In the genomic region with DNA sequence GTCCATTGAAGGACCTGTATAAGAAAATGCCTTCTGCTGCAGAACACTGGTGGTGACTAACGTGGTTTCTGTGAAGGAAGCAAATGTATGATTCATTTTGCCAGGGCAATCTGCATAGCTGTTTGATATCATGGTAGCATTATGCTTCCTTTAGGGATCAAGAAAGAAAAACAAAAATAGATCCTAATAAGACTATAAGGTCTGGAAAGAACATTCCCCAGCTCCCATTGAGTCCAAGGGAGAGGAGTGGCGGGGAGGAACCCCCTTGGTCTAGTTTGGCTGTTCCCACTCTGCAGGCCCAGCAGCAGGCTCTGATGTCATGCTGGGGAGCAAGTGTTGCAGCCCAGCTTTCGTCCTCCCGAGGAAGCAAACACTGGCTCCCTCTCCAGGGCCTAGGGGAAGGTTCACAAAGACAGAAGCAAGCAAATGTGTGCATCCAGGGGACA, we compare ENCODE assay signal across 9 cellular contexts.
A peak's percentile ranks its signal among the peaks of the same experiment; 100 is the strongest.
DNase-seq lines count a peak whose midpoint lies in the region; ATAC-seq and TF ChIP-seq lines count a peak whose summit lies in the region.
"Had no signal": no experiment of that assay in that cellular context is flagged by ENCODE, and none has a peak within 500 bp of the region (broad histone marks: within the 10 kb centered on the region; RNA-seq: fewer than 3 reads in every experiment).

No MANE protein-coding gene starts in this region.

- no peaks in the 10 kb centered on the region for H3K9me3 Mint-ChIP-seq in activated CD8-positive, alpha-beta T cell treated with anti-CD3 and anti-CD28 coated beads for 36 hours
- H3K9me3 Mint-ChIP-seq in activated CD4-positive, alpha-beta memory T cell treated with anti-CD3 and anti-CD28 coated beads for 36 hours: no peaks in the 10 kb centered on the region

- ATAC-seq in HG02981 (IDR thresholded peaks at IDR 0.05; ENCODE audit: unreplicated experiment) (no peak), HG02973 (IDR thresholded peaks at IDR 0.05; ENCODE audit: unreplicated experiment) (no peak)
- ATAC-seq in activated CD8-positive, alpha-beta T cell treated with anti-CD3 and anti-CD28 coated beads for 36 hours: no peak

- H3K27ac Mint-ChIP-seq in activated CD8-positive, alpha-beta T cell treated with anti-CD3 and anti-CD28 coated beads for 36 hours: no peak overlapping the region
- H3K27ac Mint-ChIP-seq in activated CD4-positive, alpha-beta memory T cell treated with anti-CD3 and anti-CD28 coated beads for 36 hours: no peak overlapping the region

- no peaks in the 10 kb centered on the region for H3K4me1 Mint-ChIP-seq in activated CD8-positive, alpha-beta T cell treated with anti-CD3 and anti-CD28 coated beads for 36 hours (ENCODE audit: low read depth)
- no peaks in the 10 kb centered on the region for H3K4me1 Mint-ChIP-seq in activated CD4-positive, alpha-beta memory T cell treated with anti-CD3 and anti-CD28 coated beads for 36 hours (ENCODE audit: low read depth)

- H3K36me3 Mint-ChIP-seq in activated CD8-positive, alpha-beta T cell treated with anti-CD3 and anti-CD28 coated beads for 36 hours (ENCODE audit: low read depth): no peaks in the 10 kb centered on the region
- H3K36me3 Mint-ChIP-seq in activated CD4-positive, alpha-beta memory T cell treated with anti-CD3 and anti-CD28 coated beads for 36 hours: no peaks in the 10 kb centered on the region

- no peak overlapping the region for H3K4me3 Mint-ChIP-seq in activated CD8-positive, alpha-beta T cell treated with anti-CD3 and anti-CD28 coated beads for 36 hours
- H3K4me3 Mint-ChIP-seq in activated CD4-positive, alpha-beta memory T cell treated with anti-CD3 and anti-CD28 coated beads for 36 hours: no peak overlapping the region

- DNase-seq in DMS 273 (lab: John Stamatoyannopoulos, UW; ENCODE audit: unreplicated experiment): peak; percentile 57
- DNase-seq in M059J (ENCODE audit: low read depth): peak; percentile 64
- peak; percentile 45 to 85 for DNase-seq in cardiac fibroblast (ENCODE audit: low read depth in 2 of 2)
- peak; percentile 82 for DNase-seq in kidney tubule cell (ENCODE audit: low spot score)
- DNase-seq in activated CD8-positive, alpha-beta T cell treated with anti-CD3 and anti-CD28 coated beads for 36 hours: no peak
- no peak for DNase-seq in activated CD4-positive, alpha-beta memory T cell treated with anti-CD3 and anti-CD28 coated beads for 36 hours

- peaks cover 2% of the 10 kb centered on the region for H3K27me3 Mint-ChIP-seq in activated CD8-positive, alpha-beta T cell treated with anti-CD3 and anti-CD28 coated beads for 36 hours
- H3K27me3 Mint-ChIP-seq in activated CD4-positive, alpha-beta memory T cell treated with anti-CD3 and anti-CD28 coated beads for 36 hours: no peaks in the 10 kb centered on the region

- peak; percentile 56 for TF ChIP-seq CTCF in cardiac fibroblast (IDR thresholded peaks at IDR 0.05; ENCODE audit: low read depth, low read length)
- no peak for TF ChIP-seq CTCF in activated CD8-positive, alpha-beta T cell treated with anti-CD3 and anti-CD28 coated beads for 36 hours (IDR thresholded peaks at IDR 0.05)

- no peak overlapping the region for H3K4me3 ChIP-seq in cardiac fibroblast (replicated peaks in 1 of 2; ENCODE audit: low read depth in 2 of 2, low read length in 2 of 2)
- H3K4me3 ChIP-seq: lung had no signal

- intact Hi-C loops in activated CD8-positive, alpha-beta T cell treated with anti-CD3 and anti-CD28 coated beads for 36 hours (cut with micrococcal nuclease): loop anchor here (5.0 kb wide), 1 partner anchor 403 kb away; no protein-coding TSS in a partner anchor
- intact Hi-C loops in activated CD4-positive, alpha-beta memory T cell treated with anti-CD3 and anti-CD28 coated beads for 36 hours (cut with micrococcal nuclease): loop anchor here (10.0 kb wide), 1 partner anchor 151 kb away; a partner anchor contains a TSS

- CTCF ChIA-PET in activated CD8-positive, alpha-beta T cell treated with anti-CD3 and anti-CD28 coated beads for 36 hours (lab: Charles Lee): interaction anchor here (0.6 to 5.0 kb wide), 56 partner anchors 10 to 480 kb away, joined by 3 to 98 read pairs (median 5); no protein-coding TSS in a partner anchor
- CTCF ChIA-PET in activated CD4-positive, alpha-beta memory T cell treated with anti-CD3 and anti-CD28 coated beads for 36 hours (lab: Charles Lee): interaction anchor here (0.7 to 4.9 kb wide), 45 partner anchors 9 to 480 kb away, joined by 3 to 101 read pairs (median 5); a partner anchor contains a TSS

- POLR2A ChIA-PET in activated CD8-positive, alpha-beta T cell treated with anti-CD3 and anti-CD28 coated beads for 36 hours (lab: Charles Lee): interaction anchor here (0.9 kb wide), 1 partner anchor 43 kb away, joined by 3 read pairs; no protein-coding TSS in a partner anchor
- POLR2A ChIA-PET in activated CD4-positive, alpha-beta memory T cell treated with anti-CD3 and anti-CD28 coated beads for 36 hours (lab: Charles Lee): no interaction called here

Comparison
In these comparisons a context has a peak if more than half of its experiments do, and no peak if none do; other contexts are left out.
1. DNase-seq: peak in DMS 273 (single experiment), M059J (single experiment), cardiac fibroblast (2 of 2) and kidney tubule cell (single experiment); none in activated CD8-positive, alpha-beta T cell treated with anti-CD3 and anti-CD28 coated beads for 36 hours (single experiment) and activated CD4-positive, alpha-beta memory T cell treated with anti-CD3 and anti-CD28 coated beads for 36 hours (single experiment).